15 cellular contexts compared by ENCODE assay signal in genomic region chr5:178223828-178224335, GRCh38. TPM values are rescaled to one million over a fixed set of nuclear protein-coding genes. Genes with fewer than 3 reads are reported as not detected.
DNase-seq lines count a peak whose midpoint lies in the region; ATAC-seq, FAIRE-seq and TF ChIP-seq lines count a peak whose summit lies in the region.
"Had no signal": no experiment of that assay in that cellular context is flagged by ENCODE, and none has a peak within 500 bp of the region (broad histone marks: within the 10 kb centered on the region; RNA-seq: fewer than 3 reads in every experiment).

No MANE protein-coding gene starts in this region.

- FAIRE-seq in H1 (lab: Jason Lieb, UNC) (no peak), HTR-8/SVneo (lab: Jason Lieb, UNC) (no peak)

- POLR2A ChIA-PET in H1 (lab: Charles Lee; ENCODE audit: partially characterized antibody): interaction anchor here (0.6 to 21.6 kb wide), 4 partner anchors 9 to 137 kb away, joined by 4 to 507 read pairs (median 14); partner anchors contain the start of genes HNRNPAB and PHYKPL

- H3K56ac ChIP-seq in H1 (replicated peaks; ENCODE audit: insufficient read length, low read depth, low read length): no peak overlapping the region

- H3K79me1 ChIP-seq in H1 (ENCODE audit: low read depth, low read length): no peaks in the 10 kb centered on the region; the same call in 1 of the 2 replicates

- H3K36me3 Mint-ChIP-seq in naive B cell: peaks cover 16 to 28% of the 10 kb centered on the region in 2 donors

- peaks cover 43 to 60% (median 51%) of the 10 kb centered on the region in 3 donors for H3K4me1 Mint-ChIP-seq in naive B cell

- DNase-seq in heart right ventricle (no peak), cardiac septum (ENCODE audit: low spot score) (no peak), H1 (ENCODE audit: low read depth in 1 of 2, low spot score in 2 of 2) (no peak), naive B cell (no peak), dedifferentiated amniotic fluid mesenchymal stem cell (ENCODE audit: extremely low spot score) (no peak), HTR-8/SVneo (ENCODE audit: insufficient read length, low spot score) (no peak), NCI-H1694 (lab: John Stamatoyannopoulos, UW) (no peak)
- DNase-seq: amniotic stem cell, DMS79 treated with DMSO at 0.1 percent for 48 hours, hypothalamus, NCI-H187 treated with DMSO at 0.1 percent for 48 hours, NCI-H748 treated with DMSO at 0.1 percent for 48 hours had no signal

- no peak overlapping the region for H3K4ac ChIP-seq in H1 (replicated peaks; ENCODE audit: insufficient read length, low read depth, low read length)

- no peaks in the 10 kb centered on the region for H3K27me3 Mint-ChIP-seq in naive B cell
- H3K27me3 Mint-ChIP-seq: dendritic cell treated with granulocyte-macrophage colony-stimulating factor and Interleukin-4, amounts not matched to agents 40 ng/mL and 50 ng/mL, for 4 days had no signal

- peaks cover 0 to 98% (median 17%) of the 10 kb centered on the region in 9 donors for H3K36me3 ChIP-seq in heart right ventricle
- peaks cover 2 to 33% (median 14%) of the 10 kb centered on the region in 4 experiments; a peak in 7 of 8 replicates for H3K36me3 ChIP-seq in H1 (ENCODE audit: control insufficient read depth in 2 of 4, insufficient read depth in 4 of 4, low read length in 3 of 4)

- peak overlapping the region; percentile 27 to 86 (median 58) for H3K27ac Mint-ChIP-seq in naive B cell
- H3K27ac Mint-ChIP-seq: dendritic cell treated with granulocyte-macrophage colony-stimulating factor and Interleukin-4, amounts not matched to agents 40 ng/mL and 50 ng/mL, for 4 days had no signal

- no peaks in the 10 kb centered on the region for H3K9me3 Mint-ChIP-seq in naive B cell
- H3K9me3 Mint-ChIP-seq: dendritic cell treated with granulocyte-macrophage colony-stimulating factor and Interleukin-4, amounts not matched to agents 40 ng/mL and 50 ng/mL, for 4 days had no signal

- H3K4me3 ChIP-seq in heart right ventricle (no peak overlapping the region), H1 (ENCODE audit: extremely low read depth in 1 of 4, insufficient read depth in 2 of 4, low read depth in 3 of 4, low read length in 4 of 4) (no peak overlapping the region; a peak in 2 of 8 replicates)
- H3K4me3 ChIP-seq: vagina had no signal

- no peak overlapping the region for H2BK120ac ChIP-seq in H1 (replicated peaks; ENCODE audit: low read depth, low read length)

- no peaks in the 10 kb centered on the region for H3K79me2 ChIP-seq in H1 (ENCODE audit: control insufficient read depth in 1 of 2, insufficient read depth in 2 of 2, low read length in 2 of 2)

- peak in 1 of 2 experiments; percentile 11; a peak in 2 of 4 replicates for TF ChIP-seq RAD21 in H1 (IDR thresholded peaks at IDR 0.05 in 1 of 2, conservative IDR thresholded peaks at IDR 0.05 in 1 of 2; ENCODE audit: low read depth in 2 of 2, low read length in 2 of 2)

- no peak overlapping the region for H2BK12ac ChIP-seq in H1 (ENCODE audit: low read depth, low read length)

- H3K14ac ChIP-seq in H1 (ENCODE audit: insufficient read length): no peak overlapping the region

- H2BK15ac ChIP-seq in H1 (ENCODE audit: low read length): no peak overlapping the region

- H3K9ac ChIP-seq in H1 (replicated peaks in 1 of 4; ENCODE audit: extremely low read depth in 1 of 4, low read depth in 3 of 4, low read length in 3 of 4): no peak overlapping the region

- H3K23ac ChIP-seq in H1 (ENCODE audit: insufficient read length): no peak overlapping the region

- CTCF ChIA-PET in H1 (lab: Charles Lee; ENCODE audit: partially characterized antibody): interaction anchor here (1.0 to 1.8 kb wide), 3 partner anchors 8 to 734 kb away, joined by 3 to 7 read pairs (median 3); partner anchors contain the start of gene PHYKPL

- H3K27ac ChIP-seq in heart right ventricle: no peak overlapping the region
- no peak overlapping the region for H3K27ac ChIP-seq in H1 (ENCODE audit: low read depth, low read length)
- H3K27ac ChIP-seq: vagina had no signal

- 0 out of 2 replicates have a peak overlapping the region, but pooled peaks have one; percentile 51 for H3K18ac ChIP-seq in H1 (ENCODE audit: extremely low read depth, low read length)

- peaks cover 0 to 19% of the 10 kb centered on the region in 2 experiments for H4K20me1 ChIP-seq in H1 (replicated peaks in 1 of 2; ENCODE audit: control insufficient read depth in 1 of 2, insufficient read depth in 2 of 2, low read length in 2 of 2)

- no peaks in the 10 kb centered on the region for H3K9me3 ChIP-seq in heart right ventricle
- no peaks in the 10 kb centered on the region for H3K9me3 ChIP-seq in H1 (ENCODE audit: insufficient read depth in 2 of 2, low read depth in 1 of 2, low read length in 1 of 2)
- H3K9me3 ChIP-seq: vagina had no signal

- H3K23me2 ChIP-seq in H1 (ENCODE audit: low read depth, low read length): no peaks in the 10 kb centered on the region

- H4K5ac ChIP-seq in H1 (ENCODE audit: insufficient read length, low read depth, low read length): peak overlapping the region; percentile 5

- H3K27me3 ChIP-seq in heart right ventricle: no peaks in the 10 kb centered on the region
- H3K27me3 ChIP-seq in H1 (replicated peaks in 1 of 4; ENCODE audit: control insufficient read depth in 3 of 4, extremely low read depth in 1 of 4, insufficient read depth in 3 of 4, low read length in 3 of 4): no peaks in the 10 kb centered on the region
- H3K27me3 ChIP-seq: vagina had no signal

- H4K8ac ChIP-seq in H1 (ENCODE audit: extremely low read depth, insufficient read depth, low read length): peak overlapping the region; percentile 15; the same call in 1 of the 2 replicates

- H2BK5ac ChIP-seq in H1 (ENCODE audit: low read depth, low read length): peak overlapping the region; percentile 79; the same call in 1 of the 2 replicates

- H2BK20ac ChIP-seq in H1 (ENCODE audit: low read length): no peak overlapping the region

- intact Hi-C loops in heart right ventricle (cut with DNase I) (no loop called here), cardiac septum (cut with DNase I) (no loop called here)

- H2AK5ac ChIP-seq in H1 (ENCODE audit: low read depth, low read length): no peak overlapping the region

- no peak for TF ChIP-seq CTCF in heart right ventricle (IDR thresholded peaks at IDR 0.05)
- no peak for TF ChIP-seq CTCF in H1 (IDR thresholded peaks at IDR 0.05; ENCODE audit: control extremely low read depth in 1 of 3, insufficient read depth in 1 of 3, low read depth in 1 of 3, low read length in 3 of 3)

- H4K91ac ChIP-seq in H1 (replicated peaks; ENCODE audit: insufficient read length, low read length): peak overlapping the region; percentile 67

- ATAC-seq in heart right ventricle (peak in 7 of 8 donors; percentile 16 to 39 (median 29)), naive B cell (ENCODE audit: low read depth in 2 of 2) (no peak), HG03175 (IDR thresholded peaks at IDR 0.05; ENCODE audit: unreplicated experiment) (no peak)

- TF ChIP-seq EP300 in H1 (IDR thresholded peaks at IDR 0.05; ENCODE audit: borderline replicate concordance in 1 of 2, low read depth in 2 of 2, low read length in 2 of 2): no peak

- peak overlapping the region in 1 of 2 experiments; percentile 12; a peak in 1 of 4 replicates for H3K4me2 ChIP-seq in H1 (ENCODE audit: insufficient read depth in 1 of 2, low read depth in 2 of 2, low read length in 2 of 2)

- 55 to 59% methylated on average over 13 of the region's 13 CpGs for WGBS in heart right ventricle, 2 donors
- 71% methylated on average over 13 of the region's 13 CpGs; no CpG with 5 or more reads in 1 of the 2 experiments for WGBS in H1 (ENCODE audit: extremely low coverage in 1 of 2, insufficient coverage in 1 of 2, insufficient read length in 1 of 2, insufficient replicate concordance in 2 of 2, low coverage in 1 of 2, low lambda C conversion rate in 2 of 2, missing lambda C conversion rate in 1 of 2), 2 experiments

- no peak overlapping the region for H2AFZ ChIP-seq in H1 (ENCODE audit: low read length)

- no peak for TF ChIP-seq POLR2A in H1 (IDR thresholded peaks at IDR 0.05; ENCODE audit: control extremely low read depth in 1 of 2, low read depth in 2 of 2, low read length in 2 of 2)

- H3K4me1 ChIP-seq in heart right ventricle (peaks cover 0 to 11% (median 0%) of the 10 kb centered on the region in 9 donors), H1 (replicated peaks in 1 of 4; ENCODE audit: control insufficient read depth in 3 of 4, insufficient read depth in 4 of 4, low read length in 3 of 4) (peaks cover 0 to 15% (median 9%) of the 10 kb centered on the region in 4 experiments; a peak in 6 of 7 replicates)
- H3K4me1 ChIP-seq: vagina had no signal

- H3K4me3 Mint-ChIP-seq in naive B cell: peak overlapping the region in 1 of 8 donors; percentile 89
- H3K4me3 Mint-ChIP-seq: dendritic cell treated with granulocyte-macrophage colony-stimulating factor and Interleukin-4, amounts not matched to agents 40 ng/mL and 50 ng/mL, for 4 days had no signal

RNA-seq across cellular contexts. Expression of gene PHYKPL, which starts 8.7 kb away (rescaled TPM):
- total RNA-seq in heart right ventricle (10 to 100 TPM; 30.5 to 50.6 (median 37.3) TPM), cardiac septum (55.3 TPM)
- polyA plus RNA-seq in heart right ventricle (10 to 100 TPM; 24.8 to 59.8 TPM), H1 (2011; rRNA removed) (25.1 and 33.4 TPM in 2 replicates), naive B cell (ENCODE audit: low read depth in 6 of 6) (10 to 100 TPM; 42.4 to 72.9 (median 53.3) TPM)
- 29.5 and 32.1 TPM in 2 replicates for total RNA-seq in H1 (2021; fragmentation: NEBNext Ultra II Directional; extraction: Animal tissue kit (Norgen Biotek cat#: 25700))
- polyA plus RNA-seq in H1 (2011; cell fraction: cytosol; rRNA removed): 35.7 TPM
- 106 TPM for polyA plus RNA-seq in H1 (2011; cell fraction: nucleus; rRNA removed)
- 22.0 to 26.7 TPM (median 22.5 TPM) in 4 replicates for polyA plus RNA-seq in H1 (2012, experiment 1 of 2)
- 9.1 TPM for polyA plus RNA-seq in H1 (2012, experiment 2 of 2)
- 10.9 TPM for polyA plus RNA-seq in H1 (2013, experiment 1 of 2)
- 7.7 TPM for polyA plus RNA-seq in H1 (2013, experiment 2 of 2)
- 44.1 and 62.2 TPM in 2 replicates for polyA minus RNA-seq in H1 (2011; rRNA and poly(A)+ RNA removed)
- polyA minus RNA-seq in H1 (2011; cell fraction: cytosol; rRNA and poly(A)+ RNA removed): 25.1 TPM
- polyA minus RNA-seq in H1 (2011; cell fraction: nucleus; rRNA and poly(A)+ RNA removed): 91.2 TPM

RNA-seq across cellular contexts. Expression of gene HNRNPAB, which starts 19.5 kb away (rescaled TPM):
- total RNA-seq in heart right ventricle (100 to 1,000 TPM in 2 of 10 donors, 10 to 100 TPM in 8; 70.8 to 132 (median 81.4) TPM), cardiac septum (105 TPM)
- polyA plus RNA-seq in heart right ventricle (100 to 1,000 TPM in 1 of 2 donors, 10 to 100 TPM in 1; 84.6 to 140 TPM), H1 (2011; rRNA removed) (350 and 373 TPM in 2 replicates), naive B cell (ENCODE audit: low read depth in 6 of 6) (10 to 100 TPM; 33.3 to 65.8 (median 51.7) TPM)
- total RNA-seq in H1 (2021; fragmentation: NEBNext Ultra II Directional; extraction: Animal tissue kit (Norgen Biotek cat#: 25700)): 556 and 563 TPM in 2 replicates
- polyA plus RNA-seq in H1 (2011; cell fraction: cytosol; rRNA removed): 393 TPM
- polyA plus RNA-seq in H1 (2011; cell fraction: nucleus; rRNA removed): 141 TPM
- polyA plus RNA-seq in H1 (2012, experiment 1 of 2): 386 to 417 TPM (median 389 TPM) in 4 replicates
- polyA plus RNA-seq in H1 (2012, experiment 2 of 2): 229 TPM
- polyA plus RNA-seq in H1 (2013, experiment 1 of 2): 302 TPM
- polyA plus RNA-seq in H1 (2013, experiment 2 of 2): 299 TPM
- 74.5 and 90.5 TPM in 2 replicates for polyA minus RNA-seq in H1 (2011; rRNA and poly(A)+ RNA removed)
- polyA minus RNA-seq in H1 (2011; cell fraction: cytosol; rRNA and poly(A)+ RNA removed): 107 TPM
- 87.5 TPM for polyA minus RNA-seq in H1 (2011; cell fraction: nucleus; rRNA and poly(A)+ RNA removed)

RNA-seq across cellular contexts. Expression of gene GMCL2, which starts 36.7 kb away (rescaled TPM):
- total RNA-seq in heart right ventricle (not detected), cardiac septum (not detected)
- polyA plus RNA-seq in heart right ventricle (not detected), H1 (2011; rRNA removed) (not detected in 2 replicates), naive B cell (ENCODE audit: low read depth in 6 of 6) (not detected)
- 0.13 TPM in 1 of 2 replicates, not detected in the other for total RNA-seq in H1 (2021; fragmentation: NEBNext Ultra II Directional; extraction: Animal tissue kit (Norgen Biotek cat#: 25700))
- polyA plus RNA-seq in H1 (2011; cell fraction: cytosol; rRNA removed): not detected
- 0.06 TPM for polyA plus RNA-seq in H1 (2011; cell fraction: nucleus; rRNA removed)
- polyA plus RNA-seq in H1 (2012, experiment 1 of 2): not detected in 4 replicates
- polyA plus RNA-seq in H1 (2012, experiment 2 of 2): not detected
- polyA plus RNA-seq in H1 (2013, experiment 1 of 2): not detected
- polyA plus RNA-seq in H1 (2013, experiment 2 of 2): not detected
- polyA minus RNA-seq in H1 (2011; rRNA and poly(A)+ RNA removed): not detected in 2 replicates
- polyA minus RNA-seq in H1 (2011; cell fraction: cytosol; rRNA and poly(A)+ RNA removed): not detected
- polyA minus RNA-seq in H1 (2011; cell fraction: nucleus; rRNA and poly(A)+ RNA removed): not detected
- total RNA-seq: vagina had no signal

Comparison
In these comparisons a context has a peak if more than half of its experiments do, and no peak if none do; other contexts are left out.
1. ATAC-seq: peak in heart right ventricle (7 of 8); none in naive B cell (0 of 2) and HG03175 (single experiment).